Comparison of ENCODE assay signal across 8 cellular contexts in genomic region chr12:122421263-122421814, GRCh38. TPM values are rescaled to one million over a fixed set of nuclear protein-coding genes. Genes with fewer than 3 reads are reported as not detected.
DNase-seq lines count a peak whose midpoint lies in the region; ATAC-seq and TF ChIP-seq lines count a peak whose summit lies in the region.

No MANE protein-coding gene starts in this region.

- intact Hi-C loops in CD4-positive, alpha-beta T cell (cut with DNase I, micrococcal nuclease) = loop anchor here (1.0 to 5.0 kb wide), 3 partner anchors 21 to 46 kb away; no protein-coding TSS in a partner anchor
- intact Hi-C loops in right lobe of liver (cut with DNase I) = no loop called here

- peaks cover 0 to 43% (median 16%) of the 10 kb centered on the region in 4 donors for H3K4me1 ChIP-seq in right lobe of liver

- peak overlapping the region; percentile 93 for H3K4me3 Mint-ChIP-seq in CD4-positive, alpha-beta T cell

- H3K4me1 Mint-ChIP-seq in CD4-positive, alpha-beta T cell (ENCODE audit: low read depth) = peaks cover 36% of the 10 kb centered on the region

- no peaks in the 10 kb centered on the region for H3K27me3 ChIP-seq in CD4-positive, alpha-beta T cell (ENCODE audit: control insufficient read depth, insufficient read depth, low read length)
- H3K27me3 ChIP-seq in right lobe of liver = no peaks in the 10 kb centered on the region

- H3K27me3 Mint-ChIP-seq in CD4-positive, alpha-beta T cell = no peaks in the 10 kb centered on the region

- peak overlapping the region; percentile 88 to 92 (median 89) for H3K4me3 ChIP-seq in right lobe of liver

- ATAC-seq in CD4-positive, alpha-beta T cell (ENCODE audit: poor library complexity) = no peak
- ATAC-seq in HG02938 (IDR thresholded peaks at IDR 0.05; ENCODE audit: unreplicated experiment) = peak; percentile 12
- ATAC-seq in right lobe of liver = peak; percentile 58 to 71 (median 64)
- no peak for ATAC-seq in GM21526 (IDR thresholded peaks at IDR 0.05; ENCODE audit: low FRiP score, unreplicated experiment)
- no peak for ATAC-seq in HG02970 (IDR thresholded peaks at IDR 0.05; ENCODE audit: low FRiP score, unreplicated experiment)

- peak in 2 of 10 experiments; percentile 6 to 8 for DNase-seq in CD4-positive, alpha-beta T cell
- DNase-seq in SK-MEL-5 (ENCODE audit: low read depth, low spot score) = peak; percentile 45
- peak; percentile 60 to 79 (median 77) for DNase-seq in right lobe of liver

- H3K27ac Mint-ChIP-seq in CD4-positive, alpha-beta T cell = peak overlapping the region; percentile 85

- H3K36me3 ChIP-seq in right lobe of liver = no peaks in the 10 kb centered on the region

- CTCF ChIA-PET in CD4-positive, alpha-beta T cell (lab: Charles Lee) = interaction anchor here (0.8 to 2.2 kb wide), 5 partner anchors 9 to 80 kb away, joined by 3 to 20 read pairs (median 8); partner anchors contain the start of gene ZCCHC8

- H3K27ac ChIP-seq in CD4-positive, alpha-beta T cell (ENCODE audit: low read depth, low read length) = peak overlapping the region; percentile 50
- peak overlapping the region; percentile 90 for H3K27ac ChIP-seq in cingulate gyrus (ENCODE audit: low read depth, low read length)
- H3K27ac ChIP-seq in right lobe of liver = peak overlapping the region; percentile 87 to 98 (median 98)
- peak overlapping the region; percentile 69 for H3K27ac ChIP-seq in temporal lobe (ENCODE audit: low read depth, low read length)

- H3K9me3 ChIP-seq in CD4-positive, alpha-beta T cell (ENCODE audit: control insufficient read depth, low read length) = no peaks in the 10 kb centered on the region
- no peaks in the 10 kb centered on the region for H3K9me3 ChIP-seq in right lobe of liver

- in situ Hi-C loops in SK-MEL-5 (cut with HindIII; ENCODE audit: low pct_unique_long_range_greater_than_20kb, low sequenced_read_pairs) = no loop called here

- WGBS in right lobe of liver (ENCODE audit: insufficient coverage, low coverage, low lambda C conversion rate, missing lambda C conversion rate) = under 1% methylated on average over 14 of the region's 14 CpGs

- TF ChIP-seq POLR2A in right lobe of liver (IDR thresholded peaks at IDR 0.05) = peak; percentile 57

- no peak for TF ChIP-seq CTCF in CD4-positive, alpha-beta T cell (IDR thresholded peaks at IDR 0.05)
- no peak for TF ChIP-seq CTCF in right lobe of liver (IDR thresholded peaks at IDR 0.05)

- no peaks in the 10 kb centered on the region for H3K9me3 Mint-ChIP-seq in CD4-positive, alpha-beta T cell

- peaks cover 13% of the 10 kb centered on the region for H3K36me3 Mint-ChIP-seq in CD4-positive, alpha-beta T cell (ENCODE audit: low read depth)

- POLR2A ChIA-PET in CD4-positive, alpha-beta T cell (lab: Charles Lee) = interaction anchor here (0.6 to 3.5 kb wide), 10 partner anchors 9 to 352 kb away, joined by 3 to 22 read pairs (median 4); partner anchors contain the start of genes KNTC1, RSRC2 and ZCCHC8

RNA-seq across cellular contexts. Expression of gene CLIP1, which starts 1.1 kb away (rescaled TPM):
- total RNA-seq in CD4-positive, alpha-beta T cell = 10 to 100 TPM; 52.0 to 54.9 TPM
- total RNA-seq in SK-MEL-5 (2014; rRNA removed; shearing (Covaris generic)) = 70.3 and 84.2 TPM in 2 replicates
- polyA plus RNA-seq in SK-MEL-5 (2015; cell fraction: cytosol; rRNA removed) = 62.9 and 88.6 TPM in 2 replicates
- polyA plus RNA-seq in SK-MEL-5 (2015; cell fraction: nucleus; rRNA removed) = 87.6 and 88.7 TPM in 2 replicates
- total RNA-seq in right lobe of liver = 10 to 100 TPM; 35.4 to 63.4 (median 43.1) TPM
- 59.0 TPM for total RNA-seq in temporal lobe

Comparison
In these comparisons a context has a peak if more than half of its experiments do, and no peak if none do; other contexts are left out.
1. ATAC-seq: peak in HG02938 (single experiment) and right lobe of liver (4 of 4); none in CD4-positive, alpha-beta T cell (single experiment), GM21526 (single experiment) and HG02970 (single experiment).
2. intact Hi-C loops: an anchor here in CD4-positive, alpha-beta T cell (1.0 to 5.0 kb wide); none called in right lobe of liver.
3. Peak in every context shown above with its lines, with median percentiles within 50 percentile points of each other: H3K27ac ChIP-seq.